Comparison of ENCODE assay signal across 8 cellular contexts in the genomic region with DNA sequence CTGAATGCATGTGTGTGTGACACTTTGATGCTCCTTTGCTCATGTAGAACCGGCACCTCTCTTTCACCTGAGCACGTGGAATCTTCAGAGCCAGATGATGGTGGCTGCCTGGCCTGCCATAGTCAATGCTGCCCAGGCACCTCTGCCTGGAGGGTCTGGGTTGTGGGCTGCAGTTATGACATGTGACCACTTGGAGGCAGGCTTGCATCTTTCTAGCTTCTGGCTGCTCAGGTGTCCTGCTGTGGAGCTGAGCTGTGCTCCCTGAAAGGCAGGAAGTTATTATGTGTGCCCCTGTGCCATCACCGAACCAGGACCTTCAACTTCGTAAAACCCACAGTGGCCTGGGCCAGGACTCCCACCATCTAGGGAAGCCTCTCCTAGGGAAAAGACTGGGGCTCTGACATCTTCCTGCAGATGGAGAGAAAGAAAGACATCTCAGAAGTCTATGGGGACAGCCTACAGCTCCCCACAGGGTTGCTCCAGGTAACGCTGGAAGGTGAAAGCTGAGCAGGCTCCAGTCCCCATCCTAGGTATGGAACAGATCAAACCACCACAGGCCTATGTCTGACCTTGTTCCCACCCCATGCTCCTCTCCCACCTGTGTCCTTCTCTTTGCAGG. TPM values are rescaled to one million over a fixed set of nuclear protein-coding genes. Genes with fewer than 3 reads are reported as not detected.
DNase-seq lines count a peak whose midpoint lies in the region; ATAC-seq and TF ChIP-seq lines count a peak whose summit lies in the region.

No MANE protein-coding gene starts in this region.

- intact Hi-C loops in CD14-positive monocyte (cut with micrococcal nuclease), result loop anchor here in 1 of 2 donors (2.0 to 5.0 kb wide), 2 partner anchors 45 to 168 kb away; no protein-coding TSS in a partner anchor

- DNase-seq in CD14-positive monocyte (ENCODE audit: low spot score) (no peak), NCI-H69 (lab: John Stamatoyannopoulos, UW) (peak; percentile 73), ecto neural progenitor cell (ENCODE audit: low spot score) (peak; percentile 84), memory B cell (ENCODE audit: low spot score in 2 of 2) (peak; percentile 66 to 72)
- peak; percentile 70 to 73 for DNase-seq in activated CD4-positive, alpha-beta T cell treated with anti-CD3 and anti-CD28 coated beads, Interleukin-2, amount 50 U/mL, for 4 hours
- DNase-seq in stimulated activated CD8-positive, alpha-beta memory T cell treated with anti-CD3 and anti-CD28 coated beads, Interleukin-4, amount 100 ng/mL, for 24 hours (ENCODE audit: low read depth), result peak; percentile 59

- H3K36me3 Mint-ChIP-seq in CD14-positive monocyte (peaks cover 34 to 40% of the 10 kb centered on the region in 2 donors), memory B cell (peaks cover 6% of the 10 kb centered on the region)

- peak; percentile 88 for TF ChIP-seq CTCF in CD14-positive monocyte (IDR thresholded peaks at IDR 0.05)

- ATAC-seq in GM19351 (IDR thresholded peaks at IDR 0.05; ENCODE audit: unreplicated experiment) (peak; percentile 76), HG03442 (IDR thresholded peaks at IDR 0.05; ENCODE audit: unreplicated experiment) (peak; percentile 68), memory B cell (ENCODE audit: low read depth) (peak; percentile 75)

- H3K27ac Mint-ChIP-seq in CD14-positive monocyte (peak overlapping the region in 2 of 7 donors; percentile 26 to 53), memory B cell (peak overlapping the region; percentile 77)

- H3K4me3 Mint-ChIP-seq in CD14-positive monocyte (no peak overlapping the region), memory B cell (no peak overlapping the region)

- H3K9me3 Mint-ChIP-seq in CD14-positive monocyte, result no peaks in the 10 kb centered on the region
- no peaks in the 10 kb centered on the region for H3K9me3 Mint-ChIP-seq in memory B cell

- H3K27me3 Mint-ChIP-seq in CD14-positive monocyte (ENCODE audit: low read depth in 3 of 3) (peaks cover 2 to 4% (median 2%) of the 10 kb centered on the region in 3 donors), memory B cell (no peaks in the 10 kb centered on the region)

- H3K4me1 Mint-ChIP-seq in CD14-positive monocyte, result peaks cover 7% of the 10 kb centered on the region
- H3K4me1 Mint-ChIP-seq in memory B cell, result peaks cover 23% of the 10 kb centered on the region

RNA-seq across cellular contexts. Expression of a gene that starts 30.2 kb away (rescaled TPM):
- polyA plus RNA-seq in CD14-positive monocyte, result 10 to 100 TPM; 11.0 to 18.2 TPM
